ENCODE assay signal across 1 cellular context in the genomic region with DNA sequence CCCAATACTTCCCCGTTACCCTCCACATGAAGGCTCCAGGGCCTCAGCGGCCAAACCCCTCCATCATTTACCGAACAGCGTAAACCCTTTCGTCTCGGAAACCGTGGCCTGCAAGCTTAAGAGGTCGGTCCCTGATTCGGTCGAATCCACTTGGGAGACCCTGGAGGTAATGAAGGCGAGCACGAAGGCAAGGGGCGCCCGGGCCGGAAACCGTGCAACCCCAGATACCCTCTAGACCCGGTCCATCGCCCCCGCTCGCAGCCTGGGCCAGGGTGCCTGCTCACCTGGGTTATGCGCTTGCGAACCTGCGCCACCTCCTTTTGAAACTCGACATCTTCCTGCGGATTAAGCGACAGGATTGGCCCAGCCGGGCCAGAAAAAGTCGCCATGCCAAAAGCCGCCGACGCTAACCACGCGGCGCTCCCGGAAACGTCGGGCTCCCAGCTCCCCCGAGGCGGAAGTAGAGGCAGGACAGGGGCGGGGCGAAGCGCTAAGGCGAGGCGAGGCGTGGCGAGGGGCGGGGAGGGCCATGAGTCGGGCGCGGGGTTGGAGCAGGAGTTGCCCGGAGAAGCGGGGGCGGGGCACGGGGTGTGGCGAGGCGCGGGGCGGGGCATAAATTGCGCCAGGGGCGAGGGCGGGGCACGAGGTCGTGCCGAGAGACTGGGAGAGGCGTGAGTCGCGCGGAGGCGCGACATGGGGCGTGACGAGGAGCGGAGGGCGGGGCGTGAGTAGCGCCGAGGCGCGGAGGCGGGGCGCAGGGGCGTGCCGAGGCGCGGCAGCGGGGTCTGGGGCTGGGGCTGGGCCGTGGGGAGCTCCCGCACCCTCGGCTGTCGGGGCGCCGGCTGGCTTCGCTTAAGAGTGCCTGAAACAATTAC.
TF ChIP-seq lines count a peak whose summit lies in the region.

A gene (minus strand): TSS at position 414 of the 875 bp plus-strand sequence. CDS start 25 bp downstream, at position 389.

TF ChIP-seq in HepG2, 621 proteins besides CTCF, POLR2A, EP300 and RAD21 (continued from another document and continues in another):
- TF ChIP-seq, protein P1, sequence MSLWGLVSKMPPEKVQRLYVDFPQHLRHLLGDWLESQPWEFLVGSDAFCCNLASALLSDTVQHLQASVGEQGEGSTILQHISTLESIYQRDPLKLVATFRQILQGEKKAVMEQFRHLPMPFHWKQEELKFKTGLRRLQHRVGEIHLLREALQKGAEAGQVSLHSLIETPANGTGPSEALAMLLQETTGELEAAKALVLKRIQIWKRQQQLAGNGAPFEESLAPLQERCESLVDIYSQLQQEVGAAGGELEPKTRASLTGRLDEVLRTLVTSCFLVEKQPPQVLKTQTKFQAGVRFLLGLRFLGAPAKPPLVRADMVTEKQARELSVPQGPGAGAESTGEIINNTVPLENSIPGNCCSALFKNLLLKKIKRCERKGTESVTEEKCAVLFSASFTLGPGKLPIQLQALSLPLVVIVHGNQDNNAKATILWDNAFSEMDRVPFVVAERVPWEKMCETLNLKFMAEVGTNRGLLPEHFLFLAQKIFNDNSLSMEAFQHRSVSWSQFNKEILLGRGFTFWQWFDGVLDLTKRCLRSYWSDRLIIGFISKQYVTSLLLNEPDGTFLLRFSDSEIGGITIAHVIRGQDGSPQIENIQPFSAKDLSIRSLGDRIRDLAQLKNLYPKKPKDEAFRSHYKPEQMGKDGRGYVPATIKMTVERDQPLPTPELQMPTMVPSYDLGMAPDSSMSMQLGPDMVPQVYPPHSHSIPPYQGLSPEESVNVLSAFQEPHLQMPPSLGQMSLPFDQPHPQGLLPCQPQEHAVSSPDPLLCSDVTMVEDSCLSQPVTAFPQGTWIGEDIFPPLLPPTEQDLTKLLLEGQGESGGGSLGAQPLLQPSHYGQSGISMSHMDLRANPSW (CRISPR knock-in tag; IDR thresholded peaks at IDR 0.05; ENCODE audit: borderline replicate concordance): 0 out of 2 replicates have a peak, but pooled peaks have one; percentile 26
- TF ChIP-seq, protein P2, sequence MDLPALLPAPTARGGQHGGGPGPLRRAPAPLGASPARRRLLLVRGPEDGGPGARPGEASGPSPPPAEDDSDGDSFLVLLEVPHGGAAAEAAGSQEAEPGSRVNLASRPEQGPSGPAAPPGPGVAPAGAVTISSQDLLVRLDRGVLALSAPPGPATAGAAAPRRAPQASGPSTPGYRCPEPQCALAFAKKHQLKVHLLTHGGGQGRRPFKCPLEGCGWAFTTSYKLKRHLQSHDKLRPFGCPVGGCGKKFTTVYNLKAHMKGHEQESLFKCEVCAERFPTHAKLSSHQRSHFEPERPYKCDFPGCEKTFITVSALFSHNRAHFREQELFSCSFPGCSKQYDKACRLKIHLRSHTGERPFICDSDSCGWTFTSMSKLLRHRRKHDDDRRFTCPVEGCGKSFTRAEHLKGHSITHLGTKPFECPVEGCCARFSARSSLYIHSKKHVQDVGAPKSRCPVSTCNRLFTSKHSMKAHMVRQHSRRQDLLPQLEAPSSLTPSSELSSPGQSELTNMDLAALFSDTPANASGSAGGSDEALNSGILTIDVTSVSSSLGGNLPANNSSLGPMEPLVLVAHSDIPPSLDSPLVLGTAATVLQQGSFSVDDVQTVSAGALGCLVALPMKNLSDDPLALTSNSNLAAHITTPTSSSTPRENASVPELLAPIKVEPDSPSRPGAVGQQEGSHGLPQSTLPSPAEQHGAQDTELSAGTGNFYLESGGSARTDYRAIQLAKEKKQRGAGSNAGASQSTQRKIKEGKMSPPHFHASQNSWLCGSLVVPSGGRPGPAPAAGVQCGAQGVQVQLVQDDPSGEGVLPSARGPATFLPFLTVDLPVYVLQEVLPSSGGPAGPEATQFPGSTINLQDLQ (CRISPR knock-in tag; IDR thresholded peaks at IDR 0.05): 0 out of 2 replicates have a peak, but pooled peaks have one; percentile 42
- TF ChIP-seq MLLT10 (CRISPR knock-in tag; IDR thresholded peaks at IDR 0.05) (no peak), ZNF850 (CRISPR knock-in tag; conservative IDR thresholded peaks at IDR 0.05) (no peak), ZNF138 (CRISPR knock-in tag; IDR thresholded peaks at IDR 0.05; ENCODE audit: low read depth) (peak; percentile 94), ARNTL (CRISPR knock-in tag; IDR thresholded peaks at IDR 0.05) (no peak; the same call in 1 of the 2 replicates), ZBTB8A (CRISPR knock-in tag; IDR thresholded peaks at IDR 0.05; ENCODE audit: borderline replicate concordance, low read depth) (peak; percentile 74), FOXJ3 (CRISPR knock-in tag; IDR thresholded peaks at IDR 0.05; ENCODE audit: borderline replicate concordance) (peak; percentile 51; the same call in 1 of the 2 replicates), ZNF547 (CRISPR knock-in tag; IDR thresholded peaks at IDR 0.05) (peak; percentile 70; the same call in 1 of the 2 replicates), ZNF230 (CRISPR knock-in tag; IDR thresholded peaks at IDR 0.05) (peak; percentile 50; the same call in 1 of the 2 replicates), EED (CRISPR knock-in tag; IDR thresholded peaks at IDR 0.05) (peak; percentile 79; the same call in 1 of the 2 replicates), SP1 (IDR thresholded peaks at IDR 0.05) (no peak), SP1 (CRISPR knock-in tag; IDR thresholded peaks at IDR 0.05) (peak; percentile 85), MAFK (conservative IDR thresholded peaks at IDR 0.05 in 1 of 2, IDR thresholded peaks at IDR 0.05 in 1 of 2; ENCODE audit: low read length in 2 of 2) (no peak), IRF2 (CRISPR knock-in tag; IDR thresholded peaks at IDR 0.05) (peak; percentile 72; the same call in 1 of the 2 replicates), GZF1 (CRISPR knock-in tag; IDR thresholded peaks at IDR 0.05) (0 out of 2 replicates have a peak, but pooled peaks have one; percentile 41), CHCHD3 (CRISPR knock-in tag; IDR thresholded peaks at IDR 0.05) (0 out of 2 replicates have a peak, but pooled peaks have one; percentile 49), FOXK1 (CRISPR knock-in tag; IDR thresholded peaks at IDR 0.05; ENCODE audit: borderline replicate concordance, low read depth) (peak; percentile 18), YEATS4 (CRISPR knock-in tag; IDR thresholded peaks at IDR 0.05; ENCODE audit: borderline replicate concordance) (peak; percentile 99), CCDC6 (CRISPR knock-in tag; IDR thresholded peaks at IDR 0.05) (peak; percentile 79; the same call in 1 of the 2 replicates), NFKBIZ (CRISPR knock-in tag; IDR thresholded peaks at IDR 0.05) (no peak), ZNF768 (CRISPR knock-in tag; IDR thresholded peaks at IDR 0.05) (peak; percentile 48), RBM39 (IDR thresholded peaks at IDR 0.05; ENCODE audit: low read depth, low read length, poor library complexity, severe bottlenecking) (peak; percentile 68), ZNF746 (CRISPR knock-in tag; IDR thresholded peaks at IDR 0.05) (no peak), ZNF616 (CRISPR knock-in tag; IDR thresholded peaks at IDR 0.05; ENCODE audit: low read depth) (0 out of 2 replicates have a peak, but pooled peaks have one; percentile 60), KDM5A (IDR thresholded peaks at IDR 0.05; ENCODE audit: borderline replicate concordance, low read length) (peak; percentile 84), TP53 (CRISPR knock-in tag; conservative IDR thresholded peaks at IDR 0.05) (0 out of 2 replicates have a peak, but pooled peaks have one; percentile 64), ZNF549 (CRISPR knock-in tag; IDR thresholded peaks at IDR 0.05) (0 out of 2 replicates have a peak, but pooled peaks have one; percentile 62), SMAD3 (CRISPR knock-in tag; IDR thresholded peaks at IDR 0.05) (peak; percentile 77; the same call in 1 of the 2 replicates), ATAD3A (CRISPR knock-in tag; IDR thresholded peaks at IDR 0.05) (no peak), NCOA2 (CRISPR knock-in tag; IDR thresholded peaks at IDR 0.05) (peak; percentile 50; the same call in 1 of the 2 replicates), ZNF678 (CRISPR knock-in tag; IDR thresholded peaks at IDR 0.05) (0 out of 2 replicates have a peak, but pooled peaks have one; percentile 56), ETV5 (CRISPR knock-in tag; IDR thresholded peaks at IDR 0.05; ENCODE audit: borderline replicate concordance) (peak; percentile 82; the same call in 1 of the 2 replicates), MED8 (CRISPR knock-in tag; IDR thresholded peaks at IDR 0.05; ENCODE audit: insufficient replicate concordance) (peak; percentile 85), FOXP1 (IDR thresholded peaks at IDR 0.05) (no peak), FOXP1 (CRISPR knock-in tag; IDR thresholded peaks at IDR 0.05) (no peak), RXRA (CRISPR knock-in tag; IDR thresholded peaks at IDR 0.05) (peak; percentile 51), SAP130 (CRISPR knock-in tag; IDR thresholded peaks at IDR 0.05; ENCODE audit: low read depth) (peak; percentile 99), HNRNPK (IDR thresholded peaks at IDR 0.05; ENCODE audit: low read depth, low read length, poor library complexity, severe bottlenecking) (no peak), HNRNPUL1 (IDR thresholded peaks at IDR 0.05; ENCODE audit: low read depth, low read length) (no peak), PITX1 (CRISPR knock-in tag; IDR thresholded peaks at IDR 0.05) (peak; percentile 62), HDAC1 (CRISPR knock-in tag; IDR thresholded peaks at IDR 0.05) (peak; percentile 99), ZNF274 (CRISPR knock-in tag; IDR thresholded peaks at IDR 0.05) (peak; percentile 79; the same call in 1 of the 2 replicates), POLR2AphosphoS5 (IDR thresholded peaks at IDR 0.05; ENCODE audit: low read depth, low read length) (peak; percentile 92)
- TF ChIP-seq, protein P3, sequence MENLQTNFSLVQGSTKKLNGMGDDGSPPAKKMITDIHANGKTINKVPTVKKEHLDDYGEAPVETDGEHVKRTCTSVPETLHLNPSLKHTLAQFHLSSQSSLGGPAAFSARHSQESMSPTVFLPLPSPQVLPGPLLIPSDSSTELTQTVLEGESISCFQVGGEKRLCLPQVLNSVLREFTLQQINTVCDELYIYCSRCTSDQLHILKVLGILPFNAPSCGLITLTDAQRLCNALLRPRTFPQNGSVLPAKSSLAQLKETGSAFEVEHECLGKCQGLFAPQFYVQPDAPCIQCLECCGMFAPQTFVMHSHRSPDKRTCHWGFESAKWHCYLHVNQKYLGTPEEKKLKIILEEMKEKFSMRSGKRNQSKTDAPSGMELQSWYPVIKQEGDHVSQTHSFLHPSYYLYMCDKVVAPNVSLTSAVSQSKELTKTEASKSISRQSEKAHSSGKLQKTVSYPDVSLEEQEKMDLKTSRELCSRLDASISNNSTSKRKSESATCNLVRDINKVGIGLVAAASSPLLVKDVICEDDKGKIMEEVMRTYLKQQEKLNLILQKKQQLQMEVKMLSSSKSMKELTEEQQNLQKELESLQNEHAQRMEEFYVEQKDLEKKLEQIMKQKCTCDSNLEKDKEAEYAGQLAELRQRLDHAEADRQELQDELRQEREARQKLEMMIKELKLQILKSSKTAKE (CRISPR knock-in tag; IDR thresholded peaks at IDR 0.05; ENCODE audit: borderline replicate concordance): peak; percentile 33; the same call in 1 of the 2 replicates
- TF ChIP-seq, protein P4, sequence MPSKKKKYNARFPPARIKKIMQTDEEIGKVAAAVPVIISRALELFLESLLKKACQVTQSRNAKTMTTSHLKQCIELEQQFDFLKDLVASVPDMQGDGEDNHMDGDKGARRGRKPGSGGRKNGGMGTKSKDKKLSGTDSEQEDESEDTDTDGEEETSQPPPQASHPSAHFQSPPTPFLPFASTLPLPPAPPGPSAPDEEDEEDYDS (CRISPR knock-in tag; IDR thresholded peaks at IDR 0.05): peak; percentile 85
- TF ChIP-seq, protein P5, sequence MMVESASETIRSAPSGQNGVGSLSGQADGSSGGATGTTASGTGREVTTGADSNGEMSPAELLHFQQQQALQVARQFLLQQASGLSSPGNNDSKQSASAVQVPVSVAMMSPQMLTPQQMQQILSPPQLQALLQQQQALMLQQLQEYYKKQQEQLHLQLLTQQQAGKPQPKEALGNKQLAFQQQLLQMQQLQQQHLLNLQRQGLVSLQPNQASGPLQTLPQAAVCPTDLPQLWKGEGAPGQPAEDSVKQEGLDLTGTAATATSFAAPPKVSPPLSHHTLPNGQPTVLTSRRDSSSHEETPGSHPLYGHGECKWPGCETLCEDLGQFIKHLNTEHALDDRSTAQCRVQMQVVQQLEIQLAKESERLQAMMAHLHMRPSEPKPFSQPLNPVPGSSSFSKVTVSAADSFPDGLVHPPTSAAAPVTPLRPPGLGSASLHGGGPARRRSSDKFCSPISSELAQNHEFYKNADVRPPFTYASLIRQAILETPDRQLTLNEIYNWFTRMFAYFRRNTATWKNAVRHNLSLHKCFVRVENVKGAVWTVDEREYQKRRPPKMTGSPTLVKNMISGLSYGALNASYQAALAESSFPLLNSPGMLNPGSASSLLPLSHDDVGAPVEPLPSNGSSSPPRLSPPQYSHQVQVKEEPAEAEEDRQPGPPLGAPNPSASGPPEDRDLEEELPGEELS (CRISPR knock-in tag; IDR thresholded peaks at IDR 0.05): peak; percentile 67; the same call in 1 of the 2 replicates
- TF ChIP-seq, protein P6, sequence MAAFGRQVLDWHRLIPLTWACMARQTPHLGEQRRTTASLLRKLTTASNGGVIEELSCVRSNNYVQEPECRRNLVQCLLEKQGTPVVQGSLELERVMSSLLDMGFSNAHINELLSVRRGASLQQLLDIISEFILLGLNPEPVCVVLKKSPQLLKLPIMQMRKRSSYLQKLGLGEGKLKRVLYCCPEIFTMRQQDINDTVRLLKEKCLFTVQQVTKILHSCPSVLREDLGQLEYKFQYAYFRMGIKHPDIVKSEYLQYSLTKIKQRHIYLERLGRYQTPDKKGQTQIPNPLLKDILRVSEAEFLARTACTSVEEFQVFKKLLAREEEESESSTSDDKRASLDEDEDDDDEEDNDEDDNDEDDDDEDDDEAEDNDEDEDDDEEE (CRISPR knock-in tag; IDR thresholded peaks at IDR 0.05): peak; percentile 47; the same call in 1 of the 2 replicates
- TF ChIP-seq, protein P7, sequence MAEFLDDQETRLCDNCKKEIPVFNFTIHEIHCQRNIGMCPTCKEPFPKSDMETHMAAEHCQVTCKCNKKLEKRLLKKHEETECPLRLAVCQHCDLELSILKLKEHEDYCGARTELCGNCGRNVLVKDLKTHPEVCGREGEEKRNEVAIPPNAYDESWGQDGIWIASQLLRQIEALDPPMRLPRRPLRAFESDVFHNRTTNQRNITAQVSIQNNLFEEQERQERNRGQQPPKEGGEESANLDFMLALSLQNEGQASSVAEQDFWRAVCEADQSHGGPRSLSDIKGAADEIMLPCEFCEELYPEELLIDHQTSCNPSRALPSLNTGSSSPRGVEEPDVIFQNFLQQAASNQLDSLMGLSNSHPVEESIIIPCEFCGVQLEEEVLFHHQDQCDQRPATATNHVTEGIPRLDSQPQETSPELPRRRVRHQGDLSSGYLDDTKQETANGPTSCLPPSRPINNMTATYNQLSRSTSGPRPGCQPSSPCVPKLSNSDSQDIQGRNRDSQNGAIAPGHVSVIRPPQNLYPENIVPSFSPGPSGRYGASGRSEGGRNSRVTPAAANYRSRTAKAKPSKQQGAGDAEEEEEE (CRISPR knock-in tag; IDR thresholded peaks at IDR 0.05; ENCODE audit: borderline replicate concordance): no peak
- TF ChIP-seq, protein P8, sequence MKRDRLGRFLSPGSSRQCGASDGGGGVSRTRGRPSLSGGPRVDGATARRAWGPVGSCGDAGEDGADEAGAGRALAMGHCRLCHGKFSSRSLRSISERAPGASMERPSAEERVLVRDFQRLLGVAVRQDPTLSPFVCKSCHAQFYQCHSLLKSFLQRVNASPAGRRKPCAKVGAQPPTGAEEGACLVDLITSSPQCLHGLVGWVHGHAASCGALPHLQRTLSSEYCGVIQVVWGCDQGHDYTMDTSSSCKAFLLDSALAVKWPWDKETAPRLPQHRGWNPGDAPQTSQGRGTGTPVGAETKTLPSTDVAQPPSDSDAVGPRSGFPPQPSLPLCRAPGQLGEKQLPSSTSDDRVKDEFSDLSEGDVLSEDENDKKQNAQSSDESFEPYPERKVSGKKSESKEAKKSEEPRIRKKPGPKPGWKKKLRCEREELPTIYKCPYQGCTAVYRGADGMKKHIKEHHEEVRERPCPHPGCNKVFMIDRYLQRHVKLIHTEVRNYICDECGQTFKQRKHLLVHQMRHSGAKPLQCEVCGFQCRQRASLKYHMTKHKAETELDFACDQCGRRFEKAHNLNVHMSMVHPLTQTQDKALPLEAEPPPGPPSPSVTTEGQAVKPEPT (CRISPR knock-in tag; IDR thresholded peaks at IDR 0.05; ENCODE audit: low read depth): peak; percentile 85; the same call in 1 of the 2 replicates
